In genomic region chr11:8959546-8960166, GRCh38 we compare ENCODE assay signal across 10 cellular contexts. TPM values are rescaled to one million over a fixed set of nuclear protein-coding genes. Genes with fewer than 3 reads are reported as not detected.
DNase-seq lines count a peak whose midpoint lies in the region; ATAC-seq, FAIRE-seq and TF ChIP-seq lines count a peak whose summit lies in the region.
"Had no signal": no experiment of that assay in that cellular context is flagged by ENCODE, and none has a peak within 500 bp of the region (broad histone marks: within the 10 kb centered on the region; RNA-seq: fewer than 3 reads in every experiment).

No MANE protein-coding gene starts in this region.

- H3K4me3 Mint-ChIP-seq in MCF 10A (ENCODE audit: unreplicated experiment) = no peak overlapping the region
- H3K4me3 Mint-ChIP-seq: dendritic cell treated with granulocyte-macrophage colony-stimulating factor and Interleukin-4, amounts not matched to agents 40 ng/mL and 50 ng/mL, for 4 days had no signal

- POLR2A ChIA-PET in PC-3 (lab: Charles Lee; ENCODE audit: unreplicated experiment) (interaction anchor here (0.6 kb wide), 1 partner anchor 150 kb away, joined by 5 read pairs; no protein-coding TSS in a partner anchor), MCF 10A (lab: Yijun Ruan, JAX) (interaction anchor here (0.7 to 3.4 kb wide), 16 partner anchors 9 to 395 kb away, joined by 3 to 36 read pairs (median 4); partner anchors contain the start of genes AKIP1, RPL27A and TRIM66)

- peaks cover 20% of the 10 kb centered on the region for H3K4me1 Mint-ChIP-seq in MCF 10A (ENCODE audit: insufficient read depth, unreplicated experiment)

- H3K36me3 Mint-ChIP-seq in MCF 10A (ENCODE audit: insufficient read depth, unreplicated experiment) = peaks cover 19% of the 10 kb centered on the region

- no peak for TF ChIP-seq POLR2A in testis (IDR thresholded peaks at IDR 0.05)

- H3K27me3 ChIP-seq in PC-3 (ENCODE audit: low read length) = no peaks in the 10 kb centered on the region
- H3K27me3 ChIP-seq in testis = no peaks in the 10 kb centered on the region

- H3K4me3 ChIP-seq in PC-3 (ENCODE audit: low read length) (no peak overlapping the region), testis (no peak overlapping the region)

- H3K9ac ChIP-seq in PC-3 (ENCODE audit: low read length) = no peak overlapping the region

- peak; percentile 37 for ATAC-seq in PC-3
- ATAC-seq in left lobe of liver = peak; percentile 43

- H3K4me2 ChIP-seq in PC-3 (ENCODE audit: low read length) = peak overlapping the region; percentile 23; the same call in 1 of the 2 replicates

- WGBS in testis, 2 donors = 13 to 43% methylated on average over 2 of the region's 2 CpGs

- DNase-seq in NCI-H1092 treated with DMSO at 0.1 percent for 48 hours (lab: John Stamatoyannopoulos, UW) (peak; percentile 19), NCI-H1092 (lab: John Stamatoyannopoulos, UW) (no peak), GM19239 (ENCODE audit: insufficient read length, low spot score) (peak; percentile 68), HS-27A (ENCODE audit: low read depth) (peak; percentile 62), PC-3 (peak; percentile 73), MCF 10A (ENCODE audit: unreplicated experiment) (peak; percentile 87), left lobe of liver (ENCODE audit: low spot score) (no peak), testis (peak; percentile 51)

- peaks cover 62% of the 10 kb centered on the region for H3K79me2 ChIP-seq in PC-3 (ENCODE audit: low read length)

- no peaks in the 10 kb centered on the region for H3K27me3 Mint-ChIP-seq in MCF 10A (ENCODE audit: insufficient read depth, unreplicated experiment)
- H3K27me3 Mint-ChIP-seq: dendritic cell treated with granulocyte-macrophage colony-stimulating factor and Interleukin-4, amounts not matched to agents 40 ng/mL and 50 ng/mL, for 4 days had no signal

- BruUV-seq in PC-3 (replicated peaks; lab: Mats Ljungman, UMichigan) (no TSS peak), MCF 10A (replicated peaks; lab: Mats Ljungman, UMichigan) (no TSS peak)

- H3K36me3 ChIP-seq in PC-3 (ENCODE audit: low read depth, low read length) (no peaks in the 10 kb centered on the region), testis (ENCODE audit: low read depth, missing control alignments) (no peaks in the 10 kb centered on the region)

- CTCF ChIA-PET in PC-3 (lab: Charles Lee) = interaction anchor here (0.6 to 1.6 kb wide), 9 partner anchors 44 to 271 kb away, joined by 3 to 8 read pairs (median 3); a partner anchor contains a TSS
- CTCF ChIA-PET in MCF 10A (lab: Yijun Ruan, JAX) = interaction anchor here (0.6 to 8.4 kb wide), 63 partner anchors 9 to 1118 kb away, joined by 3 to 155 read pairs (median 4); partner anchors contain the start of genes AKIP1, ASCL3, RPL27A and TRIM66

- H3K4me1 ChIP-seq in PC-3 (ENCODE audit: insufficient read depth, low read length) (peaks cover 26% of the 10 kb centered on the region), testis (peaks cover 22% of the 10 kb centered on the region)

- no peaks in the 10 kb centered on the region for H3K9me3 Mint-ChIP-seq in MCF 10A (ENCODE audit: unreplicated experiment)
- H3K9me3 Mint-ChIP-seq: dendritic cell treated with granulocyte-macrophage colony-stimulating factor and Interleukin-4, amounts not matched to agents 40 ng/mL and 50 ng/mL, for 4 days had no signal

- H3K27ac Mint-ChIP-seq in MCF 10A (ENCODE audit: low read depth, unreplicated experiment) = no peak overlapping the region
- H3K27ac Mint-ChIP-seq: dendritic cell treated with granulocyte-macrophage colony-stimulating factor and Interleukin-4, amounts not matched to agents 40 ng/mL and 50 ng/mL, for 4 days had no signal

- no peak overlapping the region for H2AFZ ChIP-seq in PC-3 (ENCODE audit: low read length)

- no peaks in the 10 kb centered on the region for H3K9me3 ChIP-seq in PC-3 (ENCODE audit: low read length)
- no peaks in the 10 kb centered on the region for H3K9me3 ChIP-seq in testis

- intact Hi-C loops in PC-3 (cut with micrococcal nuclease) (loop anchor here (1.0 to 5.0 kb wide), 4 partner anchors 45 to 178 kb away; a partner anchor contains a TSS), MCF 10A (cut with micrococcal nuclease) (loop anchor here (1.0 to 10.0 kb wide), 5 partner anchors 45 to 735 kb away; no protein-coding TSS in a partner anchor), testis (cut with DNase I; ENCODE audit: low total_unique reads) (loop anchor here (10.0 kb wide), 1 partner anchor 275 kb away; the partner anchor contains the start of genes RPL27A and TRIM66)

- no peaks in the 10 kb centered on the region for H3K9me2 ChIP-seq in PC-3 (replicated peaks; ENCODE audit: low read length)

- peak; percentile 93 for FAIRE-seq in GM19239 (lab: Jason Lieb, UNC)
- FAIRE-seq: A204.1 had no signal

- TF ChIP-seq CTCF in PC-3 (conservative IDR thresholded peaks at IDR 0.05; ENCODE audit: low read depth, low read length) = peak; percentile 74
- peak; percentile 66 for TF ChIP-seq CTCF in MCF 10A (IDR thresholded peaks at IDR 0.05; ENCODE audit: unreplicated experiment)
- peak; percentile 46 to 55 (median 52) for TF ChIP-seq CTCF in testis (IDR thresholded peaks at IDR 0.05)

- no peaks in the 10 kb centered on the region for H4K20me1 ChIP-seq in PC-3 (ENCODE audit: low read length)

- no peaks in the 10 kb centered on the region for H3F3A ChIP-seq in PC-3 (ENCODE audit: low read length, unreplicated experiment)

- H3K27ac ChIP-seq in PC-3 (ENCODE audit: low read length) = no peak overlapping the region
- H3K27ac ChIP-seq in testis = peak overlapping the region in 1 of 2 donors; percentile 69

RNA-seq across cellular contexts. Expression of gene TMEM9B, which starts 4.6 kb away (rescaled TPM):
- total RNA-seq in PC-3 (2014; rRNA removed) = 32.0 and 42.1 TPM in 2 replicates
- total RNA-seq in MCF 10A (2022) = 30.0 and 35.3 TPM in 2 replicates
- total RNA-seq in left lobe of liver = 13.8 TPM
- 10 to 100 TPM; 43.3 to 43.5 TPM for total RNA-seq in testis
- polyA plus RNA-seq in testis (ENCODE audit: insufficient read depth, low read depth, low replicate concordance) = 55.0 TPM

RNA-seq across cellular contexts. Expression of gene ASCL3, which starts 16.8 kb away (rescaled TPM):
- total RNA-seq in PC-3 (2014; rRNA removed) = not detected in 2 replicates
- total RNA-seq in MCF 10A (2022) = not detected in 2 replicates
- total RNA-seq in left lobe of liver = not detected
- total RNA-seq in testis = not detected
- not detected for polyA plus RNA-seq in testis (ENCODE audit: insufficient read depth, low read depth, low replicate concordance)

RNA-seq across cellular contexts. Expression of gene C11orf16, which starts 26.9 kb away (rescaled TPM):
- not detected in 2 replicates for total RNA-seq in PC-3 (2014; rRNA removed)
- total RNA-seq in MCF 10A (2022) = not detected in 2 replicates
- total RNA-seq in left lobe of liver = not detected
- 1 to 10 TPM; 1.4 to 1.7 TPM for total RNA-seq in testis
- 5.9 TPM for polyA plus RNA-seq in testis (ENCODE audit: insufficient read depth, low read depth, low replicate concordance)

RNA-seq across cellular contexts. Expression of gene NRIP3, which starts 44.1 kb away (rescaled TPM):
- not detected in 2 replicates for total RNA-seq in PC-3 (2014; rRNA removed)
- 0.19 and 0.37 TPM in 2 replicates for total RNA-seq in MCF 10A (2022)
- total RNA-seq in left lobe of liver = 0.05 TPM
- 10 to 100 TPM; 29.4 to 55.1 TPM for total RNA-seq in testis
- polyA plus RNA-seq in testis (ENCODE audit: insufficient read depth, low read depth, low replicate concordance) = 108 TPM

RNA-seq across cellular contexts. Expression of gene AKIP1, which starts 48.7 kb away (rescaled TPM):
- total RNA-seq in PC-3 (2014; rRNA removed) (25.3 and 29.5 TPM in 2 replicates), MCF 10A (2022) (64.6 and 67.6 TPM in 2 replicates), left lobe of liver (11.7 TPM), testis (10 to 100 TPM; 38.5 to 40.4 TPM)
- polyA plus RNA-seq in testis (ENCODE audit: insufficient read depth, low read depth, low replicate concordance) = 30.9 TPM

Comparison
In these comparisons a context has a peak if more than half of its experiments do, and no peak if none do; other contexts are left out.
1. DNase-seq: peak in NCI-H1092 treated with DMSO at 0.1 percent for 48 hours (single experiment), GM19239 (single experiment), HS-27A (single experiment), PC-3 (single experiment), MCF 10A (single experiment) and testis (single experiment); none in NCI-H1092 (single experiment) and left lobe of liver (single experiment).
2. Peak in every context shown above with its lines, with median percentiles within 50 percentile points of each other: CTCF ChIP-seq.